ENCODE assay signal across 8 cellular contexts in genomic region chr5:130627145-130627544, GRCh38.
"Had no signal": no experiment of that assay in that cellular context is flagged by ENCODE, and none has a peak within 500 bp of the region (broad histone marks: within the 10 kb centered on the region; RNA-seq: fewer than 3 reads in every experiment).

No MANE protein-coding gene starts in this region.

- H3K4me1 Mint-ChIP-seq: IgD-negative memory B cell had no signal

- H3K4me3 ChIP-seq: K562 had no signal

- H3K27ac Mint-ChIP-seq: IgD-negative memory B cell had no signal

- H3K27ac ChIP-seq: HL-60, KMS-11 had no signal

- H3K9ac ChIP-seq: KMS-11 had no signal

- H3K4me3 Mint-ChIP-seq: IgD-negative memory B cell had no signal

- DNase-seq: IMR-90, KBM-7, KG1 had no signal

- FAIRE-seq: HTR-8/SVneo, K562 had no signal

- ATAC-seq: K562 had no signal

- H3K27me3 Mint-ChIP-seq: IgD-negative memory B cell had no signal

- H3K4me2 ChIP-seq: KMS-11 had no signal
